Comparison of ENCODE assay signal across 13 cellular contexts in the genomic region with DNA sequence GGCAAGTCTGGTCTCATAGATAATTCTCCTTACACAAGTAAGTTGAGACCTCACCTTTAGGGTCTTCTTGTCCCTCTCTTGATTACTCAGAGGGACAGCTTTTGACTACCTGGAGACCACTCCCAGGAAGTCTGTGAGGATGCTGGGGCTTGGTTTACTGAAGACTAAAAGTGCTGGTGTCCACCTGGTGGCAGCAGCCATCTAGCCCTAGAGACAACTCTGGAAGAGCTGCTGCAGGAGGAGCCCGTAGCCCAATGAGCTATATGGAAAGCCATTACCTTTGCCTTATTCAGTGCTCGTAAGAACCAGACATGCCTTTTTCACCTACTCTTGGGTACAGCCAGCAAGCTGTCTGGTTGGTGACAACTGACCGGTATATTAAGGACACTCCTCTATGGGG. TPM values are rescaled to one million over a fixed set of nuclear protein-coding genes. Genes with fewer than 3 reads are reported as not detected.
DNase-seq lines count a peak whose midpoint lies in the region; ATAC-seq and TF ChIP-seq lines count a peak whose summit lies in the region.
"Had no signal": no experiment of that assay in that cellular context is flagged by ENCODE, and none has a peak within 500 bp of the region (broad histone marks: within the 10 kb centered on the region; RNA-seq: fewer than 3 reads in every experiment).

No MANE protein-coding gene starts in this region.

- H3K9me3 Mint-ChIP-seq in activated naive CD4-positive, alpha-beta T cell treated with anti-CD3 and anti-CD28 coated beads, Interleukin-2, amount 50 U/mL, for 72 hours, result peaks cover 0 to 7% of the 10 kb centered on the region in 2 donors
- H3K9me3 Mint-ChIP-seq in activated naive CD4-positive, alpha-beta T cell treated with anti-CD3 and anti-CD28 coated beads for 36 hours, result no peaks in the 10 kb centered on the region
- H3K9me3 Mint-ChIP-seq: activated naive CD8-positive, alpha-beta T cell treated with anti-CD3 and anti-CD28 coated beads, Interleukin-2, amount 10 ng/mL, durations not matched to agents 7 days and 5 days had no signal

- CTCF ChIA-PET in activated naive CD4-positive, alpha-beta T cell treated with anti-CD3 and anti-CD28 coated beads for 36 hours (lab: Charles Lee), result interaction anchor here (0.7 to 2.4 kb wide), 26 partner anchors 8 to 969 kb away, joined by 3 to 86 read pairs (median 4); partner anchors contain the start of gene FGFBP1
- CTCF ChIA-PET in mammary epithelial cell (lab: Charles Lee; ENCODE audit: low non-redundant PET), result interaction anchor here (0.5 to 2.0 kb wide), 9 partner anchors 42 to 260 kb away, joined by 3 to 43 read pairs (median 4); no protein-coding TSS in a partner anchor

- H3K36me3 ChIP-seq in MM.1S (replicated peaks; ENCODE audit: insufficient read depth, low read length), result no peaks in the 10 kb centered on the region
- H3K36me3 ChIP-seq in mammary epithelial cell (ENCODE audit: insufficient read depth, low read length), result no peaks in the 10 kb centered on the region
- no peaks in the 10 kb centered on the region for H3K36me3 ChIP-seq in mucosa of descending colon (ENCODE audit: low read depth)
- H3K36me3 ChIP-seq in hepatocyte (replicated peaks; ENCODE audit: insufficient read depth, low read depth), result no peaks in the 10 kb centered on the region
- H3K36me3 ChIP-seq: pancreas had no signal

- no peaks in the 10 kb centered on the region for H3K36me3 Mint-ChIP-seq in activated naive CD4-positive, alpha-beta T cell treated with anti-CD3 and anti-CD28 coated beads, Interleukin-2, amount 50 U/mL, for 72 hours
- H3K36me3 Mint-ChIP-seq in activated naive CD4-positive, alpha-beta T cell treated with anti-CD3 and anti-CD28 coated beads for 36 hours (ENCODE audit: low read depth), result no peaks in the 10 kb centered on the region
- H3K36me3 Mint-ChIP-seq: activated naive CD8-positive, alpha-beta T cell treated with anti-CD3 and anti-CD28 coated beads, Interleukin-2, amount 10 ng/mL, durations not matched to agents 7 days and 5 days had no signal

- no peak overlapping the region for H3K27ac Mint-ChIP-seq in activated naive CD4-positive, alpha-beta T cell treated with anti-CD3 and anti-CD28 coated beads, Interleukin-2, amount 50 U/mL, for 72 hours
- no peak overlapping the region for H3K27ac Mint-ChIP-seq in activated naive CD4-positive, alpha-beta T cell treated with anti-CD3 and anti-CD28 coated beads for 36 hours
- H3K27ac Mint-ChIP-seq: activated naive CD8-positive, alpha-beta T cell treated with anti-CD3 and anti-CD28 coated beads, Interleukin-2, amount 10 ng/mL, durations not matched to agents 7 days and 5 days had no signal

- no peak overlapping the region for H3K9ac ChIP-seq in MM.1S (ENCODE audit: low read length)
- no peak overlapping the region for H3K9ac ChIP-seq in mammary epithelial cell (ENCODE audit: insufficient read depth, low read length)

- H3K79me2 ChIP-seq in MM.1S (ENCODE audit: low read length) (no peaks in the 10 kb centered on the region), mammary epithelial cell (ENCODE audit: insufficient read depth, low read length) (no peaks in the 10 kb centered on the region), hepatocyte (no peaks in the 10 kb centered on the region)

- H2AFZ ChIP-seq in MM.1S (ENCODE audit: low read length) (no peak overlapping the region), mammary epithelial cell (ENCODE audit: low read depth, low read length) (peak overlapping the region; percentile 14), hepatocyte (no peak overlapping the region)

- TF ChIP-seq CTCF in MM.1S (IDR thresholded peaks at IDR 0.05; ENCODE audit: low read length) (no peak), mammary epithelial cell (conservative IDR thresholded peaks at IDR 0.05 in 1 of 2, IDR thresholded peaks at IDR 0.05 in 1 of 2; ENCODE audit: extremely low read depth in 1 of 2, insufficient read depth in 1 of 2, low read depth in 1 of 2, low read length in 2 of 2) (peak; percentile 30 to 66), mucosa of descending colon (IDR thresholded peaks at IDR 0.05) (no peak), hepatocyte (IDR thresholded peaks at IDR 0.05; ENCODE audit: poor library complexity) (no peak)

- H3K4me2 ChIP-seq in MM.1S (ENCODE audit: low read depth, low read length) (no peak overlapping the region), mammary epithelial cell (ENCODE audit: insufficient read depth, low read depth, low read length) (no peak overlapping the region), hepatocyte (no peak overlapping the region)

- no peaks in the 10 kb centered on the region for H3F3A ChIP-seq in MM.1S (ENCODE audit: insufficient read depth, low read length)

- H3K9me2 ChIP-seq in MM.1S (replicated peaks; ENCODE audit: insufficient read depth, low read length), result no peaks in the 10 kb centered on the region
- H3K9me2 ChIP-seq in hepatocyte (replicated peaks; ENCODE audit: insufficient read depth), result no peaks in the 10 kb centered on the region

- H3K4me1 ChIP-seq in MM.1S (ENCODE audit: low read length), result no peaks in the 10 kb centered on the region
- peaks cover 5% of the 10 kb centered on the region for H3K4me1 ChIP-seq in mammary epithelial cell (ENCODE audit: insufficient read depth, low read length)
- no peaks in the 10 kb centered on the region for H3K4me1 ChIP-seq in mucosa of descending colon (ENCODE audit: low read depth)
- no peaks in the 10 kb centered on the region for H3K4me1 ChIP-seq in hepatocyte (ENCODE audit: insufficient read depth)
- H3K4me1 ChIP-seq: pancreas had no signal

- H3K4me3 ChIP-seq in MM.1S (ENCODE audit: low read length) (no peak overlapping the region), mammary epithelial cell (replicated peaks in 1 of 3; ENCODE audit: insufficient read depth in 1 of 3, low read depth in 2 of 3, low read length in 3 of 3) (no peak overlapping the region), mucosa of descending colon (no peak overlapping the region), hepatocyte (no peak overlapping the region)
- H3K4me3 ChIP-seq: dorsolateral prefrontal cortex, pancreas had no signal

- H3K27me3 Mint-ChIP-seq in activated naive CD4-positive, alpha-beta T cell treated with anti-CD3 and anti-CD28 coated beads for 36 hours (ENCODE audit: low read depth), result no peaks in the 10 kb centered on the region
- H3K27me3 Mint-ChIP-seq: activated naive CD8-positive, alpha-beta T cell treated with anti-CD3 and anti-CD28 coated beads, Interleukin-2, amount 10 ng/mL, durations not matched to agents 7 days and 5 days had no signal

- no peaks in the 10 kb centered on the region for H3K4me1 Mint-ChIP-seq in activated naive CD4-positive, alpha-beta T cell treated with anti-CD3 and anti-CD28 coated beads for 36 hours (ENCODE audit: low read depth)

- no peak for DNase-seq in activated naive CD4-positive, alpha-beta T cell treated with anti-CD3 and anti-CD28 coated beads, Interleukin-2, amount 50 U/mL, for 72 hours (ENCODE audit: low spot score in 2 of 2)
- no peak for DNase-seq in activated naive CD4-positive, alpha-beta T cell treated with anti-CD3 and anti-CD28 coated beads for 36 hours
- DNase-seq in MM.1S (peak; percentile 12), mammary epithelial cell (no peak), mucosa of descending colon (no peak), hepatocyte (ENCODE audit: low spot score) (no peak), NCI-H526 treated with DMSO at 0.1 percent for 48 hours (lab: John Stamatoyannopoulos, UW) (no peak)
- DNase-seq: GF-D8 had no signal

- in situ Hi-C loops in mammary epithelial cell (cut with MboI; ENCODE audit: low sequenced_read_pairs in 2 of 2), result loop anchor here (5.0 to 25.0 kb wide), 3 partner anchors 68 to 468 kb away; no protein-coding TSS in a partner anchor

- peak; percentile 10 to 14 for ATAC-seq in activated naive CD4-positive, alpha-beta T cell treated with anti-CD3 and anti-CD28 coated beads, Interleukin-2, amount 50 U/mL, for 72 hours
- ATAC-seq in mucosa of descending colon, result peak; percentile 6
- no peak for ATAC-seq in GM21381 (IDR thresholded peaks at IDR 0.05; ENCODE audit: unreplicated experiment)

- H3K27ac ChIP-seq in MM.1S (ENCODE audit: low read length), result no peak overlapping the region
- no peak overlapping the region for H3K27ac ChIP-seq in mammary epithelial cell (ENCODE audit: insufficient read depth, low read depth, low read length)
- no peak overlapping the region for H3K27ac ChIP-seq in hepatocyte
- H3K27ac ChIP-seq: dorsolateral prefrontal cortex, pancreas had no signal

- intact Hi-C loops in activated naive CD4-positive, alpha-beta T cell treated with anti-CD3 and anti-CD28 coated beads for 36 hours (cut with micrococcal nuclease), result loop anchor here (1.0 to 2.0 kb wide), 5 partner anchors 73 to 723 kb away; no protein-coding TSS in a partner anchor
- intact Hi-C loops in mammary epithelial cell (cut with micrococcal nuclease) (loop anchor here (1.0 to 5.0 kb wide), 5 partner anchors 73 to 476 kb away; no protein-coding TSS in a partner anchor), mucosa of descending colon (cut with DNase I, micrococcal nuclease) (loop anchor here (2.0 to 10.0 kb wide), 2 partner anchors 73 to 151 kb away; no protein-coding TSS in a partner anchor)

- no TSS peak for BruUV-seq in mammary epithelial cell (replicated peaks; lab: Mats Ljungman, UMichigan)

- dilution Hi-C loops in mammary epithelial cell (cut with HindIII; ENCODE audit: low sequenced_read_pairs), result no loop called here

- H4K20me1 ChIP-seq in MM.1S (ENCODE audit: insufficient read depth, low read length) (no peaks in the 10 kb centered on the region), mammary epithelial cell (ENCODE audit: insufficient read depth, low read length) (no peaks in the 10 kb centered on the region), hepatocyte (ENCODE audit: insufficient read depth, poor library complexity, severe bottlenecking) (no peaks in the 10 kb centered on the region)

- H3K27me3 ChIP-seq in MM.1S (replicated peaks; ENCODE audit: insufficient read depth, low read length) (no peaks in the 10 kb centered on the region), mammary epithelial cell (ENCODE audit: insufficient read depth, low read length) (no peaks in the 10 kb centered on the region), hepatocyte (no peaks in the 10 kb centered on the region)
- H3K27me3 ChIP-seq: pancreas had no signal

- no peaks in the 10 kb centered on the region for H3K9me3 ChIP-seq in MM.1S (replicated peaks; ENCODE audit: insufficient read depth, low read length)
- H3K9me3 ChIP-seq in mammary epithelial cell (replicated peaks; ENCODE audit: insufficient read depth, low read length), result no peaks in the 10 kb centered on the region
- H3K9me3 ChIP-seq in mucosa of descending colon, result no peaks in the 10 kb centered on the region
- H3K9me3 ChIP-seq in hepatocyte (ENCODE audit: low read depth), result no peaks in the 10 kb centered on the region
- H3K9me3 ChIP-seq: pancreas had no signal

- 97% methylated on average over 3 of the region's 3 CpGs for WGBS in mammary epithelial cell (ENCODE audit: low coverage, missing lambda C conversion rate)
- 93% methylated on average over 3 of the region's 3 CpGs for WGBS in hepatocyte (ENCODE audit: low lambda C conversion rate, missing lambda C conversion rate)

- H3K4me3 Mint-ChIP-seq in activated naive CD4-positive, alpha-beta T cell treated with anti-CD3 and anti-CD28 coated beads for 36 hours, result no peak overlapping the region
- H3K4me3 Mint-ChIP-seq: activated naive CD8-positive, alpha-beta T cell treated with anti-CD3 and anti-CD28 coated beads, Interleukin-2, amount 10 ng/mL, durations not matched to agents 7 days and 5 days had no signal

RNA-seq across cellular contexts. Expression of gene FGFBP2, which starts 7.3 kb away (rescaled TPM):
- 1 to 10 TPM; 1.2 to 5.6 TPM for total RNA-seq in activated naive CD4-positive, alpha-beta T cell treated with anti-CD3 and anti-CD28 coated beads, Interleukin-2, amount 50 U/mL, for 72 hours
- not detected for total RNA-seq in activated naive CD4-positive, alpha-beta T cell treated with anti-CD3 and anti-CD28 coated beads for 36 hours
- not detected for total RNA-seq in mammary epithelial cell
- 0.20 TPM for polyA plus RNA-seq in mammary epithelial cell
- polyA minus RNA-seq in mammary epithelial cell, result not detected
- total RNA-seq in mucosa of descending colon, result 1 to 10 TPM in 1 of 3 donors, not detected in 2; 4.0 TPM
- total RNA-seq in hepatocyte, result 5.2 and 7.3 TPM in 2 replicates
- polyA plus RNA-seq in hepatocyte, result 1.7 and 2.2 TPM in 2 replicates

RNA-seq across cellular contexts. Expression of gene FGFBP1, which starts 17.1 kb away (rescaled TPM):
- not detected for total RNA-seq in activated naive CD4-positive, alpha-beta T cell treated with anti-CD3 and anti-CD28 coated beads, Interleukin-2, amount 50 U/mL, for 72 hours
- not detected for total RNA-seq in activated naive CD4-positive, alpha-beta T cell treated with anti-CD3 and anti-CD28 coated beads for 36 hours
- total RNA-seq in mammary epithelial cell, result 100 to 1,000 TPM in 1 of 2 donors, under 1 TPM in 1; 0.83 to 223 TPM
- polyA plus RNA-seq in mammary epithelial cell, result 1,208 TPM
- 499 TPM for polyA minus RNA-seq in mammary epithelial cell
- total RNA-seq in mucosa of descending colon, result 10 to 100 TPM; 10.8 to 39.4 (median 34.7) TPM
- total RNA-seq in hepatocyte, result 2.2 and 2.8 TPM in 2 replicates
- 1.7 and 1.8 TPM in 2 replicates for polyA plus RNA-seq in hepatocyte
- total RNA-seq: activated naive CD8-positive, alpha-beta T cell treated with anti-CD3 and anti-CD28 coated beads, Interleukin-2, amount 10 ng/mL, durations not matched to agents 7 days and 5 days; dorsolateral prefrontal cortex; T-helper 2 cell treated with Interferon-gamma antibody and Interleukin-4, amounts not matched to agents 100 ng/mL and 5 ng/mL, for 36 hours had no signal

Comparison
In these comparisons a context has a peak if more than half of its experiments do, and no peak if none do; other contexts are left out.
1. CTCF ChIP-seq: peak in mammary epithelial cell (2 of 2); none in MM.1S (single experiment), mucosa of descending colon (single experiment) and hepatocyte (single experiment).